31 cellular contexts compared by ENCODE assay signal in genomic region chr6:125454351-125454750, GRCh38.
"Had no signal": no experiment of that assay in that cellular context is flagged by ENCODE, and none has a peak within 500 bp of the region (broad histone marks: within the 10 kb centered on the region; RNA-seq: fewer than 3 reads in every experiment).

No MANE protein-coding gene starts in this region.

- H3K4me3 ChIP-seq: adrenal gland, body of pancreas, breast epithelium had no signal

- H3K27me3 ChIP-seq: adrenal gland, body of pancreas, brain microvascular endothelial cell, breast epithelium had no signal

- H3K27ac ChIP-seq: adrenal gland, body of pancreas, brain microvascular endothelial cell, breast epithelium, VCaP had no signal

- DNase-seq: activated B cell treated with CpG ODN at 0.5 μM for 24 hours; activated CD4-positive, alpha-beta memory T cell treated with anti-CD3 and anti-CD28 coated beads for 36 hours; activated CD4-positive, alpha-beta T cell treated with anti-CD3 and anti-CD28 coated beads for 4 hours; activated CD4-positive, alpha-beta T cell treated with anti-CD3 and anti-CD28 coated beads, Interleukin-2, amount 10 ng/mL, durations not matched to agents 24 days and 14 days; activated CD4-positive, alpha-beta T cell treated with anti-CD3 and anti-CD28 coated beads, Interleukin-2, amount 50 U/mL, for 1 hour; activated CD4-positive, alpha-beta T cell treated with anti-CD3 and anti-CD28 coated beads, Interleukin-2, amount 50 U/mL, for 4 hours; activated CD4-positive, CD25-positive, alpha-beta regulatory T cell treated with anti-CD3 and anti-CD28 coated beads, Interleukin-2, amount 50 U/mL, for 72 hours; activated CD8-positive, alpha-beta memory T cell treated with anti-CD3 and anti-CD28 coated beads, Interleukin-2, amount 50 U/mL, for 4 hours; activated CD8-positive, alpha-beta T cell treated with anti-CD3 and anti-CD28 coated beads for 36 hours; activated effector memory CD4-positive, alpha-beta T cell treated with anti-CD3 and anti-CD28 coated beads, Interleukin-2, amount 50 U/mL, for 16 hours; activated gamma-delta T cell treated with Interleukin-2 at 50 U/mL for 16 hours; activated naive CD4-positive, alpha-beta T cell; activated naive CD4-positive, alpha-beta T cell treated with anti-CD3 and anti-CD28 coated beads for 36 hours; activated naive CD4-positive, alpha-beta T cell treated with anti-CD3 and anti-CD28 coated beads, Interleukin-2, amount 50 U/mL, for 16 hours; activated naive CD8-positive, alpha-beta T cell treated with anti-CD3 and anti-CD28 coated beads for 36 hours; activated T-cell treated with anti-CD3 and anti-CD28 coated beads for 4 hours; activated T-cell treated with anti-CD3 and anti-CD28 coated beads, Interleukin-2, amount 50 U/mL, for 1 hour; activated T-cell treated with anti-CD3 and anti-CD28 coated beads, Interleukin-2, amount 50 U/mL, for 4 hours; activated T-cell treated with anti-CD3 and anti-CD28 coated beads, Interleukin-2, amount 50 U/mL, for 72 hours; adrenal gland; amniotic stem cell; aorta; body of pancreas; brain microvascular endothelial cell; central memory CD4-positive, alpha-beta T cell; T-helper 2 cell; T-helper 9 cell had no signal

- H3K36me3 ChIP-seq: adrenal gland, brain microvascular endothelial cell, breast epithelium had no signal

- H3K4me1 ChIP-seq: adrenal gland, body of pancreas, breast epithelium had no signal

- ATAC-seq: activated CD8-positive, alpha-beta T cell treated with anti-CD3 and anti-CD28 coated beads for 36 hours; activated naive CD4-positive, alpha-beta T cell treated with anti-CD3 and anti-CD28 coated beads, Interleukin-2, amount 50 U/mL, for 72 hours; activated T-cell treated with anti-CD3 and anti-CD28 coated beads, Interleukin-2, amount 50 U/mL, for 4 hours; activated T-cell treated with anti-CD3 and anti-CD28 coated beads, Interleukin-2, amount 50 U/mL, for 72 hours; activated T-helper 17 cell treated with anti-CD3 and anti-CD28 coated beads, Interleukin-2, amount 50 U/mL, for 72 hours; body of pancreas had no signal
